ENCODE assay signal across 8 cellular contexts in genomic region chr1:8025671-8026144, GRCh38. TPM values are rescaled to one million over a fixed set of nuclear protein-coding genes. Genes with fewer than 3 reads are reported as not detected.
DNase-seq lines count a peak whose midpoint lies in the region; ATAC-seq and TF ChIP-seq lines count a peak whose summit lies in the region.

No MANE protein-coding gene starts in this region.

- peak overlapping the region; percentile 92 for H3K9ac ChIP-seq in adipocyte (ENCODE audit: low read length)

- H3K4me1 ChIP-seq in adipocyte (ENCODE audit: control insufficient read depth, insufficient read depth, low read length) (peaks cover 59% of the 10 kb centered on the region), testis (peaks cover 29% of the 10 kb centered on the region)

- intact Hi-C loops in testis (cut with DNase I; ENCODE audit: low total_unique reads) = loop anchor here (10.0 kb wide), 1 partner anchor 289 kb away; the partner anchor contains the start of gene SLC45A1

- H3K36me3 ChIP-seq in adipocyte (ENCODE audit: control insufficient read depth, insufficient read depth, low read length, severe bottlenecking) (peaks cover 6% of the 10 kb centered on the region), testis (ENCODE audit: low read depth, missing control alignments) (no peaks in the 10 kb centered on the region)

- TF ChIP-seq CTCF in testis (IDR thresholded peaks at IDR 0.05) = no peak

- H3K27me3 ChIP-seq in adipocyte (replicated peaks; ENCODE audit: control insufficient read depth, insufficient read depth, low read length) = no peaks in the 10 kb centered on the region
- H3K27me3 ChIP-seq in layer of hippocampus (ENCODE audit: control insufficient read depth, insufficient read depth, low read length) = no peaks in the 10 kb centered on the region
- H3K27me3 ChIP-seq in testis = no peaks in the 10 kb centered on the region

- H3K27ac ChIP-seq in layer of hippocampus (ENCODE audit: low read depth, low read length) = peak overlapping the region; percentile 84
- H3K27ac ChIP-seq in testis = peak overlapping the region; percentile 89 to 91

- ATAC-seq in GM18868 (IDR thresholded peaks at IDR 0.05; ENCODE audit: unreplicated experiment) (peak; percentile 15), HG02840 (IDR thresholded peaks at IDR 0.05; ENCODE audit: low FRiP score, unreplicated experiment) (peak; percentile 2), GM18873 (IDR thresholded peaks at IDR 0.05; ENCODE audit: low FRiP score, unreplicated experiment) (no peak)

- DNase-seq in adipocyte (ENCODE audit: low read depth) (no peak), testis (no peak), cerebellar nuclear complex (lab: John Stamatoyannopoulos, UW) (no peak)
- no peak for DNase-seq in stimulated activated CD4-positive, alpha-beta T cell treated with anti-CD3 and anti-CD28 coated beads, Interleukin-4, amount 100 ng/mL, for 4 hours

- WGBS in testis, 2 donors = 0% methylated on average over 1 to 13 of the region's 69 CpGs

- TF ChIP-seq POLR2A in testis (IDR thresholded peaks at IDR 0.05) = no peak

- H3K9me3 ChIP-seq in adipocyte (ENCODE audit: control insufficient read depth, low read length) (no peaks in the 10 kb centered on the region), testis (no peaks in the 10 kb centered on the region)

- H3K4me3 ChIP-seq in adipocyte (ENCODE audit: low read length) (peak overlapping the region; percentile 97), testis (peak overlapping the region; percentile 85 to 91)

RNA-seq across cellular contexts. Expression of gene ERRFI1, which starts 0.4 kb away (rescaled TPM):
- total RNA-seq in testis = 10 to 100 TPM; 43.3 to 47.9 TPM
- polyA plus RNA-seq in testis (ENCODE audit: insufficient read depth, low read depth, low replicate concordance) = 27.3 TPM
